In the genomic region with DNA sequence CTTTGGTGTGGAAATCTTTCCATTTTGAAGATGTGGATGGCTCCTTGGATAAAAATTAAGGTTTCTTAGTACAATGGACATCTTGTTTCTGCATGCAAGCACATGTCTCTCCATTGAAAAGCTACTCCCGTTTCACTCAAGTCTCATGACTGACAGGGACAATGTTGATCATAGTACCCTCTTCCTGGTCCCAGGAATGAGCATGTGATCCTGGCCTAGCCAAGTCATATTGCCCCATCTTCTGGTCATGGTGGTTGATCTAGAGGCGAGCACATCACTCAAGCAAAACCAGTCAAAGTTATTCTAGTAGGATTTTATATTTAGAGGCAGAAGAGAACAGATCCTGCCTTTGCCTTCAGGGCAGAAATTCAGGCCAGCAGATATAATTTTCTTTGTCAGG, we compare ENCODE assay signal across 1 cellular context.
TF ChIP-seq lines count a peak whose summit lies in the region.

No MANE protein-coding gene starts in this region.

TF ChIP-seq in liver, 16 proteins besides CTCF, POLR2A, EP300 and RAD21 (continued from another document):
- TF ChIP-seq, protein P1, sequence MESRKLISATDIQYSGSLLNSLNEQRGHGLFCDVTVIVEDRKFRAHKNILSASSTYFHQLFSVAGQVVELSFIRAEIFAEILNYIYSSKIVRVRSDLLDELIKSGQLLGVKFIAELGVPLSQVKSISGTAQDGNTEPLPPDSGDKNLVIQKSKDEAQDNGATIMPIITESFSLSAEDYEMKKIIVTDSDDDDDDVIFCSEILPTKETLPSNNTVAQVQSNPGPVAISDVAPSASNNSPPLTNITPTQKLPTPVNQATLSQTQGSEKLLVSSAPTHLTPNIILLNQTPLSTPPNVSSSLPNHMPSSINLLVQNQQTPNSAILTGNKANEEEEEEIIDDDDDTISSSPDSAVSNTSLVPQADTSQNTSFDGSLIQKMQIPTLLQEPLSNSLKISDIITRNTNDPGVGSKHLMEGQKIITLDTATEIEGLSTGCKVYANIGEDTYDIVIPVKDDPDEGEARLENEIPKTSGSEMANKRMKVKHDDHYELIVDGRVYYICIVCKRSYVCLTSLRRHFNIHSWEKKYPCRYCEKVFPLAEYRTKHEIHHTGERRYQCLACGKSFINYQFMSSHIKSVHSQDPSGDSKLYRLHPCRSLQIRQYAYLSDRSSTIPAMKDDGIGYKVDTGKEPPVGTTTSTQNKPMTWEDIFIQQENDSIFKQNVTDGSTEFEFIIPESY (IDR thresholded peaks at IDR 0.05) = no peak
- TF ChIP-seq GABPA (IDR thresholded peaks at IDR 0.05 in 1 of 2, conservative IDR thresholded peaks at IDR 0.05 in 1 of 2) (no peak), HNF4A (conservative IDR thresholded peaks at IDR 0.05) (no peak), EGR1 (IDR thresholded peaks at IDR 0.05; ENCODE audit: low read depth in 2 of 2) (no peak), SP1 (IDR thresholded peaks at IDR 0.05) (no peak), JUND (IDR thresholded peaks at IDR 0.05) (no peak)
- TF ChIP-seq, protein P2, sequence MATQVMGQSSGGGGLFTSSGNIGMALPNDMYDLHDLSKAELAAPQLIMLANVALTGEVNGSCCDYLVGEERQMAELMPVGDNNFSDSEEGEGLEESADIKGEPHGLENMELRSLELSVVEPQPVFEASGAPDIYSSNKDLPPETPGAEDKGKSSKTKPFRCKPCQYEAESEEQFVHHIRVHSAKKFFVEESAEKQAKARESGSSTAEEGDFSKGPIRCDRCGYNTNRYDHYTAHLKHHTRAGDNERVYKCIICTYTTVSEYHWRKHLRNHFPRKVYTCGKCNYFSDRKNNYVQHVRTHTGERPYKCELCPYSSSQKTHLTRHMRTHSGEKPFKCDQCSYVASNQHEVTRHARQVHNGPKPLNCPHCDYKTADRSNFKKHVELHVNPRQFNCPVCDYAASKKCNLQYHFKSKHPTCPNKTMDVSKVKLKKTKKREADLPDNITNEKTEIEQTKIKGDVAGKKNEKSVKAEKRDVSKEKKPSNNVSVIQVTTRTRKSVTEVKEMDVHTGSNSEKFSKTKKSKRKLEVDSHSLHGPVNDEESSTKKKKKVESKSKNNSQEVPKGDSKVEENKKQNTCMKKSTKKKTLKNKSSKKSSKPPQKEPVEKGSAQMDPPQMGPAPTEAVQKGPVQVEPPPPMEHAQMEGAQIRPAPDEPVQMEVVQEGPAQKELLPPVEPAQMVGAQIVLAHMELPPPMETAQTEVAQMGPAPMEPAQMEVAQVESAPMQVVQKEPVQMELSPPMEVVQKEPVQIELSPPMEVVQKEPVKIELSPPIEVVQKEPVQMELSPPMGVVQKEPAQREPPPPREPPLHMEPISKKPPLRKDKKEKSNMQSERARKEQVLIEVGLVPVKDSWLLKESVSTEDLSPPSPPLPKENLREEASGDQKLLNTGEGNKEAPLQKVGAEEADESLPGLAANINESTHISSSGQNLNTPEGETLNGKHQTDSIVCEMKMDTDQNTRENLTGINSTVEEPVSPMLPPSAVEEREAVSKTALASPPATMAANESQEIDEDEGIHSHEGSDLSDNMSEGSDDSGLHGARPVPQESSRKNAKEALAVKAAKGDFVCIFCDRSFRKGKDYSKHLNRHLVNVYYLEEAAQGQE (IDR thresholded peaks at IDR 0.05) = no peak
